8 cellular contexts compared by ENCODE assay signal in the genomic region with DNA sequence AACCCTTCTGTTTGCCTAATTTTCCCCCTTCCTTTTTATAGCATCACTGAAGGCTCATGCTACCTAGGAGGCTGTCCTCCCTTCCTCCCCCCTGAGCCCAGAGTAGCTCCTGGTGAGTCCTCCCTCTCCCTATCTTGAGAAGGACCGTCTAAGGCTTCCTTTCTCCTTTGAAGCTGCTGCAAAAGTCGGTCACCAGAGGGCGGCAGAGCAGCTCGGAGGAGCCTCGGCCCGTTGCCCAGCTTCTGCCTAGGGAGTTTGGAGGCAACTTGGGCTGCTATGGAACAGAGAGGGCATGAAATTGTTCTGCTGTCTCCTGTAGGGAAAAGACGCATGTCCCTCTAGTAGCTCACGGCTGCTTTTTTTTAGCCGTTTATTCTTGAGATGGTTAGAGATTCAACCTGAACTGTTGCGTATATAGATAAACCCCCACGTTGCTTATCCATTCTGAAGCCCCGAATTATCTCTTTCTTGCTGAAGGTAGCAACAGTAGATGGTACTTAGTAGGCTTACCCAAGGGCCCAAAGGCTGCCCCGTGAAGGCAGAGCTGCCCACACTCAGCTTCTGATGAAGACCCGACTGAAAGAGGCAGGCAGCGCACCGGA. TPM values are rescaled to one million over a fixed set of nuclear protein-coding genes. Genes with fewer than 3 reads are reported as not detected.
DNase-seq lines count a peak whose midpoint lies in the region; ATAC-seq and TF ChIP-seq lines count a peak whose summit lies in the region.

No MANE protein-coding gene starts in this region.

- H3K27me3 ChIP-seq in AG04450 (ENCODE audit: control insufficient read depth, insufficient read depth, low read length) = no peaks in the 10 kb centered on the region
- H3K27me3 ChIP-seq in lung (ENCODE audit: control insufficient read depth, insufficient read depth) = no peaks in the 10 kb centered on the region

- no peaks in the 10 kb centered on the region for H3K9me3 ChIP-seq in AG04450 (ENCODE audit: control insufficient read depth, insufficient read depth, low read length)
- peaks cover 0 to 7% of the 10 kb centered on the region in 2 donors for H3K9me3 ChIP-seq in lung (ENCODE audit: control insufficient read depth in 2 of 2, insufficient read depth in 1 of 2, low read length in 1 of 2)

- 40% methylated on average over 16 of the region's 16 CpGs for WGBS in lung, 2 donors

- POLR2A ChIA-PET in AG04450 (lab: Yijun Ruan, JAX) = interaction anchor here (0.6 kb wide), 1 partner anchor 196 kb away, joined by 3 read pairs; no protein-coding TSS in a partner anchor

- H3K27ac ChIP-seq in AG04450 (ENCODE audit: low read depth, low read length) = no peak overlapping the region
- no peak overlapping the region for H3K27ac ChIP-seq in lung (ENCODE audit: low read depth in 1 of 2, low read length in 1 of 2)

- peaks cover 0 to 8% of the 10 kb centered on the region in 2 donors for H3K4me1 ChIP-seq in lung (ENCODE audit: control insufficient read depth in 2 of 2, insufficient read depth in 2 of 2, low read length in 2 of 2)

- DNase-seq in AG04450 (ENCODE audit: low read depth, low spot score) (peak; percentile 49), GM19238 (ENCODE audit: insufficient read length, low spot score) (peak; percentile 62), NCI-H446 treated with DMSO at 0.1 percent for 48 hours (lab: John Stamatoyannopoulos, UW) (peak; percentile 73), ecto neural progenitor cell (ENCODE audit: low spot score) (peak; percentile 84), lung (ENCODE audit: low spot score) (peak; percentile 75)
- DNase-seq in activated CD4-positive, alpha-beta T cell treated with anti-CD3 and anti-CD28 coated beads, Interleukin-2, amount 50 U/mL, for 4 hours = peak; percentile 51 to 53
- DNase-seq in stimulated activated CD8-positive, alpha-beta memory T cell treated with anti-CD3 and anti-CD28 coated beads, Interleukin-2, amount 100 ng/mL, for 1 hour (ENCODE audit: low read depth in 2 of 2) = peak; percentile 17 to 30

- no peak for ATAC-seq in lung (ENCODE audit: insufficient read depth, low FRiP score)
- ATAC-seq in HG03159 (IDR thresholded peaks at IDR 0.05; ENCODE audit: unreplicated experiment) = no peak

- H3K4me3 ChIP-seq in AG04450 (ENCODE audit: low read depth, low read length) (no peak overlapping the region), lung (no peak overlapping the region)

- peak; percentile 92 for TF ChIP-seq CTCF in AG04450 (IDR thresholded peaks at IDR 0.05; ENCODE audit: low read depth, low read length)
- TF ChIP-seq CTCF in lung (IDR thresholded peaks at IDR 0.05; ENCODE audit: control extremely low read depth, extremely low read depth) = peak; percentile 74

- H3K36me3 ChIP-seq in lung (ENCODE audit: control insufficient read depth in 2 of 2, insufficient read depth in 2 of 2, low read length in 2 of 2) = no peaks in the 10 kb centered on the region

- CTCF ChIA-PET in AG04450 (lab: Charles Lee) = interaction anchor here (0.5 to 3.8 kb wide), 22 partner anchors 9 to 1062 kb away, joined by 3 to 82 read pairs (median 6); no protein-coding TSS in a partner anchor

RNA-seq across cellular contexts. Expression of gene WNT5B, which starts 5.7 kb away (rescaled TPM):
- polyA plus RNA-seq in AG04450 (2011; rRNA removed) (22.2 and 25.2 TPM in 2 replicates), lung (1 to 10 TPM; 2.8 to 3.6 TPM)
- polyA minus RNA-seq in AG04450 (2011; rRNA and poly(A)+ RNA removed) = 24.5 and 31.0 TPM in 2 replicates
- total RNA-seq in lung = 10 to 100 TPM in 1 of 2 donors, 1 to 10 TPM in 1; 7.8 to 12.6 TPM

RNA-seq across cellular contexts. Expression of gene FBXL14, which starts 40.3 kb away (rescaled TPM):
- polyA plus RNA-seq in AG04450 (2011; rRNA removed) (3.2 and 4.8 TPM in 2 replicates), lung (10 to 100 TPM in 1 of 2 donors, 1 to 10 TPM in 1; 4.4 to 13.6 TPM)
- polyA minus RNA-seq in AG04450 (2011; rRNA and poly(A)+ RNA removed) = 7.8 and 7.9 TPM in 2 replicates
- total RNA-seq in lung = 10 to 100 TPM; 12.6 to 23.0 TPM

RNA-seq across cellular contexts. Expression of gene ADIPOR2, which starts 56.2 kb away (rescaled TPM):
- polyA plus RNA-seq in AG04450 (2011; rRNA removed) (37.9 and 39.5 TPM in 2 replicates), lung (10 to 100 TPM; 31.9 to 48.8 TPM)
- polyA minus RNA-seq in AG04450 (2011; rRNA and poly(A)+ RNA removed) = 24.0 and 31.4 TPM in 2 replicates
- 10 to 100 TPM; 58.5 to 61.1 TPM for total RNA-seq in lung

Comparison
In these comparisons a context has a peak if more than half of its experiments do, and no peak if none do; other contexts are left out.
1. DNase-seq: peak in every context shown above with its lines; median percentile 84 in ecto neural progenitor cell; 75 in lung; 73 in NCI-H446 treated with DMSO at 0.1 percent for 48 hours; 62 in GM19238; 52 in activated CD4-positive, alpha-beta T cell treated with anti-CD3 and anti-CD28 coated beads, Interleukin-2, amount 50 U/mL, for 4 hours; 49 in AG04450; 24 in stimulated activated CD8-positive, alpha-beta memory T cell treated with anti-CD3 and anti-CD28 coated beads, Interleukin-2, amount 100 ng/mL, for 1 hour.